18 cellular contexts compared by ENCODE assay signal in the genomic region with DNA sequence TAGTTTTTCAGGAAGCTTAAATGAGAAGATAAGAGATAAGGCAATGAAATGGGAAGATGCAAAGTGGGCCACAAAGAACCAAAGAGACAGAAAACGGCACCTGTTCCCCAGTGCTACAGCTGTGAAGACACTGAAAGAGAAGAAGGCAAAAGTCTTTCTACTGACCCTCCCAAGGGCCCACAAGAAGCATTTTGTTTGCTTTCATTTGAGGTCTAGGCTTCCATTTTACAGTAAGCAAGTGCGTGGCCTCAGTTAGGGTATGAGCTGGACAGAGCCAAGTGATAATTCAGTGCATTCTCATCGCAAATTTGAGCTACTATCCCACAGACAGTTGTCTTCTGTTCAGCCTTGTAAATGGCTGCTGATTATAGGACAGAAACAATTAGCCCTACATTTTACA. TPM values are rescaled to one million over a fixed set of nuclear protein-coding genes. Genes with fewer than 3 reads are reported as not detected.
A peak's percentile ranks its signal among the peaks of the same experiment; 100 is the strongest.
DNase-seq lines count a peak whose midpoint lies in the region; ATAC-seq, FAIRE-seq and TF ChIP-seq lines count a peak whose summit lies in the region.
"Had no signal": no experiment of that assay in that cellular context is flagged by ENCODE, and none has a peak within 500 bp of the region (broad histone marks: within the 10 kb centered on the region; RNA-seq: fewer than 3 reads in every experiment).

No MANE protein-coding gene starts in this region.

- no peaks in the 10 kb centered on the region for H3K27me3 ChIP-seq in CD4-positive, CD25-positive, alpha-beta regulatory T cell (ENCODE audit: control insufficient read depth, insufficient read depth, low read length)
- H3K27me3 ChIP-seq: left lung, right lobe of liver, testis had no signal

- CTCF ChIA-PET in Calu3 (lab: Charles Lee) = no interaction called here

- H3K27ac Mint-ChIP-seq in CD4-positive, CD25-positive, alpha-beta regulatory T cell = peak overlapping the region in 2 of 3 donors; percentile 36 to 52
- no peak overlapping the region for H3K27ac Mint-ChIP-seq in Calu3 (ENCODE audit: unreplicated experiment)
- H3K27ac Mint-ChIP-seq: T-helper 1 cell treated with Interleukin-12 subunit alpha and Interleukin-12 subunit beta and Interleukin-4 antibody, amounts not matched to agents 30 μg/mL and 1 μg/mL, for 36 hours had no signal

- H3K36me3 Mint-ChIP-seq in CD4-positive, CD25-positive, alpha-beta regulatory T cell = no peaks in the 10 kb centered on the region
- no peaks in the 10 kb centered on the region for H3K36me3 Mint-ChIP-seq in Calu3 (ENCODE audit: insufficient read depth, unreplicated experiment)

- BruUV-seq in Calu3 (replicated peaks; lab: Mats Ljungman, UMichigan) = no TSS peak

- H3K4me1 Mint-ChIP-seq in CD4-positive, CD25-positive, alpha-beta regulatory T cell = peaks cover 51 to 75% (median 60%) of the 10 kb centered on the region in 4 donors
- H3K4me1 Mint-ChIP-seq in Calu3 (ENCODE audit: low read depth, unreplicated experiment) = peaks cover 9% of the 10 kb centered on the region

- FAIRE-seq in GM19239 (lab: Jason Lieb, UNC) = peak; percentile 44

- intact Hi-C loops in Calu3 (cut with micrococcal nuclease; ENCODE audit: unreplicated experiment) = no loop called here

- H3K36me3 ChIP-seq in CD4-positive, CD25-positive, alpha-beta regulatory T cell (ENCODE audit: control insufficient read depth, insufficient read depth, low read length) = no peaks in the 10 kb centered on the region
- H3K36me3 ChIP-seq: left lung, right lobe of liver had no signal

- no peak overlapping the region for H3K4me3 ChIP-seq in CD4-positive, CD25-positive, alpha-beta regulatory T cell (ENCODE audit: low read depth, low read length)
- H3K4me3 ChIP-seq: left lung, right lobe of liver, testis had no signal

- H3K4me3 Mint-ChIP-seq in CD4-positive, CD25-positive, alpha-beta regulatory T cell = no peak overlapping the region
- H3K4me3 Mint-ChIP-seq in Calu3 (ENCODE audit: low read depth, unreplicated experiment) = no peak overlapping the region
- H3K4me3 Mint-ChIP-seq: T-helper 1 cell treated with Interleukin-12 subunit alpha and Interleukin-12 subunit beta and Interleukin-4 antibody, amounts not matched to agents 30 μg/mL and 1 μg/mL, for 36 hours had no signal

- H3K27me3 Mint-ChIP-seq in CD4-positive, CD25-positive, alpha-beta regulatory T cell = no peaks in the 10 kb centered on the region
- H3K27me3 Mint-ChIP-seq in Calu3 (ENCODE audit: unreplicated experiment) = no peaks in the 10 kb centered on the region

- no peak overlapping the region for H3K27ac ChIP-seq in CD4-positive, CD25-positive, alpha-beta regulatory T cell (ENCODE audit: insufficient read depth, low read length, poor library complexity, severe bottlenecking)
- H3K27ac ChIP-seq: left lung, right lobe of liver, testis had no signal

- DNase-seq in CD4-positive, CD25-positive, alpha-beta regulatory T cell = no peak
- no peak for DNase-seq in GM19239 (ENCODE audit: insufficient read length, low spot score)
- peak; percentile 73 for DNase-seq in myocyte (ENCODE audit: low read depth)
- no peak for DNase-seq in Calu3
- no peak for DNase-seq in stimulated activated CD4-positive, alpha-beta T cell treated with anti-CD3 and anti-CD28 coated beads, Interleukin-15, amount 100 ng/mL, for 24 hours
- DNase-seq in KG1 (lab: John Stamatoyannopoulos, UW) = no peak
- DNase-seq: activated naive CD4-positive, alpha-beta T cell treated with anti-CD3 and anti-CD28 coated beads, Interleukin-2, amount 50 U/mL, for 16 hours; erythroblast; left lung; NCI-H1436 treated with DMSO at 0.1 percent for 48 hours; NCI-H2227 treated with DMSO at 0.1 percent for 48 hours; NK-92 treated with Interleukin-12 subunit alpha and Interleukin-12 subunit beta, amount 100 ng/mL, for 24 hours; right lobe of liver; stimulated activated CD4-positive, alpha-beta T cell treated with anti-CD3 and anti-CD28 coated beads, Interleukin-2, amount 100 ng/mL, for 48 hours; testis had no signal

- peaks cover 34% of the 10 kb centered on the region for H3K4me1 ChIP-seq in CD4-positive, CD25-positive, alpha-beta regulatory T cell (ENCODE audit: control insufficient read depth, insufficient read depth, low read length, poor library complexity, severe bottlenecking)
- H3K4me1 ChIP-seq: right lobe of liver had no signal

- no peaks in the 10 kb centered on the region for H3K9me3 ChIP-seq in CD4-positive, CD25-positive, alpha-beta regulatory T cell (ENCODE audit: control insufficient read depth in 2 of 2, low read length in 2 of 2)
- H3K9me3 ChIP-seq: left lung, right lobe of liver, testis had no signal

- no peak for ATAC-seq in CD4-positive, CD25-positive, alpha-beta regulatory T cell (ENCODE audit: low read depth in 2 of 2)
- ATAC-seq in SK-N-SH treated with all-trans-retinoic acid at 6 μM for 48 hours (peak; percentile 36), GM18870 (IDR thresholded peaks at IDR 0.05; ENCODE audit: unreplicated experiment) (no peak)
- ATAC-seq: left lung, right lobe of liver had no signal

- no peaks in the 10 kb centered on the region for H3K9me3 Mint-ChIP-seq in CD4-positive, CD25-positive, alpha-beta regulatory T cell
- peaks cover 3% of the 10 kb centered on the region for H3K9me3 Mint-ChIP-seq in Calu3 (ENCODE audit: low read depth, unreplicated experiment)

- no peak for TF ChIP-seq CTCF in Calu3 (IDR thresholded peaks at IDR 0.05; ENCODE audit: unreplicated experiment)

TF ChIP-seq in SK-N-SH treated with all-trans-retinoic acid at 6 μM for 48 hours, 23 proteins besides CTCF, POLR2A, EP300 and RAD21 (continues in another document):
- TF ChIP-seq ZFP3 (CRISPR knock-in tag; IDR thresholded peaks at IDR 0.05) = no peak
- TF ChIP-seq, protein P1, sequence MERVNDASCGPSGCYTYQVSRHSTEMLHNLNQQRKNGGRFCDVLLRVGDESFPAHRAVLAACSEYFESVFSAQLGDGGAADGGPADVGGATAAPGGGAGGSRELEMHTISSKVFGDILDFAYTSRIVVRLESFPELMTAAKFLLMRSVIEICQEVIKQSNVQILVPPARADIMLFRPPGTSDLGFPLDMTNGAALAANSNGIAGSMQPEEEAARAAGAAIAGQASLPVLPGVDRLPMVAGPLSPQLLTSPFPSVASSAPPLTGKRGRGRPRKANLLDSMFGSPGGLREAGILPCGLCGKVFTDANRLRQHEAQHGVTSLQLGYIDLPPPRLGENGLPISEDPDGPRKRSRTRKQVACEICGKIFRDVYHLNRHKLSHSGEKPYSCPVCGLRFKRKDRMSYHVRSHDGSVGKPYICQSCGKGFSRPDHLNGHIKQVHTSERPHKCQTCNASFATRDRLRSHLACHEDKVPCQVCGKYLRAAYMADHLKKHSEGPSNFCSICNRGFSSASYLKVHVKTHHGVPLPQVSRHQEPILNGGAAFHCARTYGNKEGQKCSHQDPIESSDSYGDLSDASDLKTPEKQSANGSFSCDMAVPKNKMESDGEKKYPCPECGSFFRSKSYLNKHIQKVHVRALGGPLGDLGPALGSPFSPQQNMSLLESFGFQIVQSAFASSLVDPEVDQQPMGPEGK (CRISPR knock-in tag; IDR thresholded peaks at IDR 0.05; ENCODE audit: borderline replicate concordance) = no peak
- no peak for TF ChIP-seq GLIS3 (CRISPR knock-in tag; IDR thresholded peaks at IDR 0.05)
- TF ChIP-seq, protein P2, sequence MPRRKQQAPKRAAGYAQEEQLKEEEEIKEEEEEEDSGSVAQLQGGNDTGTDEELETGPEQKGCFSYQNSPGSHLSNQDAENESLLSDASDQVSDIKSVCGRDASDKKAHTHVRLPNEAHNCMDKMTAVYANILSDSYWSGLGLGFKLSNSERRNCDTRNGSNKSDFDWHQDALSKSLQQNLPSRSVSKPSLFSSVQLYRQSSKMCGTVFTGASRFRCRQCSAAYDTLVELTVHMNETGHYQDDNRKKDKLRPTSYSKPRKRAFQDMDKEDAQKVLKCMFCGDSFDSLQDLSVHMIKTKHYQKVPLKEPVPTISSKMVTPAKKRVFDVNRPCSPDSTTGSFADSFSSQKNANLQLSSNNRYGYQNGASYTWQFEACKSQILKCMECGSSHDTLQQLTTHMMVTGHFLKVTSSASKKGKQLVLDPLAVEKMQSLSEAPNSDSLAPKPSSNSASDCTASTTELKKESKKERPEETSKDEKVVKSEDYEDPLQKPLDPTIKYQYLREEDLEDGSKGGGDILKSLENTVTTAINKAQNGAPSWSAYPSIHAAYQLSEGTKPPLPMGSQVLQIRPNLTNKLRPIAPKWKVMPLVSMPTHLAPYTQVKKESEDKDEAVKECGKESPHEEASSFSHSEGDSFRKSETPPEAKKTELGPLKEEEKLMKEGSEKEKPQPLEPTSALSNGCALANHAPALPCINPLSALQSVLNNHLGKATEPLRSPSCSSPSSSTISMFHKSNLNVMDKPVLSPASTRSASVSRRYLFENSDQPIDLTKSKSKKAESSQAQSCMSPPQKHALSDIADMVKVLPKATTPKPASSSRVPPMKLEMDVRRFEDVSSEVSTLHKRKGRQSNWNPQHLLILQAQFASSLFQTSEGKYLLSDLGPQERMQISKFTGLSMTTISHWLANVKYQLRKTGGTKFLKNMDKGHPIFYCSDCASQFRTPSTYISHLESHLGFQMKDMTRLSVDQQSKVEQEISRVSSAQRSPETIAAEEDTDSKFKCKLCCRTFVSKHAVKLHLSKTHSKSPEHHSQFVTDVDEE (CRISPR knock-in tag; IDR thresholded peaks at IDR 0.05) = no peak
- no peak for TF ChIP-seq ZC3H10 (CRISPR knock-in tag; IDR thresholded peaks at IDR 0.05)
- TF ChIP-seq TOX (CRISPR knock-in tag; IDR thresholded peaks at IDR 0.05; ENCODE audit: borderline replicate concordance) = no peak
- TF ChIP-seq, protein P3, sequence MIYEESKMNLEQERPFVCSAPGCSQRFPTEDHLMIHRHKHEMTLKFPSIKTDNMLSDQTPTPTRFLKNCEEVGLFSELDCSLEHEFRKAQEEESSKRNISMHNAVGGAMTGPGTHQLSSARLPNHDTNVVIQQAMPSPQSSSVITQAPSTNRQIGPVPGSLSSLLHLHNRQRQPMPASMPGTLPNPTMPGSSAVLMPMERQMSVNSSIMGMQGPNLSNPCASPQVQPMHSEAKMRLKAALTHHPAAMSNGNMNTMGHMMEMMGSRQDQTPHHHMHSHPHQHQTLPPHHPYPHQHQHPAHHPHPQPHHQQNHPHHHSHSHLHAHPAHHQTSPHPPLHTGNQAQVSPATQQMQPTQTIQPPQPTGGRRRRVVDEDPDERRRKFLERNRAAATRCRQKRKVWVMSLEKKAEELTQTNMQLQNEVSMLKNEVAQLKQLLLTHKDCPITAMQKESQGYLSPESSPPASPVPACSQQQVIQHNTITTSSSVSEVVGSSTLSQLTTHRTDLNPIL (CRISPR knock-in tag; IDR thresholded peaks at IDR 0.05; ENCODE audit: low read depth) = no peak
- no peak for TF ChIP-seq ZNF565 (CRISPR knock-in tag; conservative IDR thresholded peaks at IDR 0.05; ENCODE audit: low read depth)
- no peak for TF ChIP-seq CSDC2 (CRISPR knock-in tag; IDR thresholded peaks at IDR 0.05)
- no peak for TF ChIP-seq BACH2 (CRISPR knock-in tag; IDR thresholded peaks at IDR 0.05; ENCODE audit: borderline replicate concordance)
- TF ChIP-seq ISL1 (CRISPR knock-in tag; IDR thresholded peaks at IDR 0.05) = no peak

RNA-seq across cellular contexts. Expression of a gene that starts 53.4 kb away (rescaled TPM):
- total RNA-seq in CD4-positive, CD25-positive, alpha-beta regulatory T cell = 542 TPM
- polyA plus RNA-seq in CD4-positive, CD25-positive, alpha-beta regulatory T cell = 100 to 1,000 TPM in 2 of 4 donors, 10 to 100 TPM in 2; 97.1 to 116 (median 106) TPM
- total RNA-seq in myocyte = 73.9 and 80.1 TPM in 2 replicates
- polyA plus RNA-seq in myocyte (2012) = 12.1 TPM
- total RNA-seq in Calu3 (2022) = 32.3 and 38.5 TPM in 2 replicates
